In the genomic region with DNA sequence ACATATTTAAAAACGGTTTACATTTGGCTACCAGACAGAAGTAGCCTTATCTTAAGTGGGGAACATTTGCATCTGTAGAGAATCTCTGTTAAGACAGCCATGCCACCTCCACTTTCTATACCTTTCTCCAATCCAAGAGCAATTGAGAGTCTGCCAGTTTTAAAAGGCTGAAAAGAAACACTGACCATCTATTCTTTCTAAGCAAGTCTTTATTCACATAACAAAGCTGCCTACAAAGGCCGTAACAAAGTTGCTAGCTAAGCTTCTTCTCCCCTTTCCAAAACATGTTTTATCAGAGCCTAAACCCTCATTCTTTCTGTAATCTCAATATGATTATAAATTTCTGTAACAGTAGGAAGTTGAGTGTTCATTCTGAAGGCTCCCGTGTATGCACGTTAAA, we compare ENCODE assay signal across 19 cellular contexts.
DNase-seq lines count a peak whose midpoint lies in the region; ATAC-seq and TF ChIP-seq lines count a peak whose summit lies in the region.
"Had no signal": no experiment of that assay in that cellular context is flagged by ENCODE, and none has a peak within 500 bp of the region (broad histone marks: within the 10 kb centered on the region; RNA-seq: fewer than 3 reads in every experiment).

No MANE protein-coding gene starts in this region.

- H3K4me1 ChIP-seq in NT2/D1 (ENCODE audit: insufficient read depth, insufficient read length) (peaks cover 2% of the 10 kb centered on the region), ectodermal cell (ENCODE audit: control insufficient read depth, insufficient read depth, low read length) (peaks cover 13% of the 10 kb centered on the region), neuronal stem cell (ENCODE audit: control insufficient read depth in 2 of 2, insufficient read depth in 1 of 2, low read depth in 1 of 2, low read length in 2 of 2) (peaks cover 3 to 8% of the 10 kb centered on the region in 2 donors), ascending aorta (no peaks in the 10 kb centered on the region), Peyer's patch (no peaks in the 10 kb centered on the region), vagina (no peaks in the 10 kb centered on the region)
- H3K4me1 ChIP-seq: BE2C, HAP-1 had no signal

- H3K27me3 ChIP-seq in H7 (ENCODE audit: control insufficient read depth, insufficient read depth, low read length) (no peaks in the 10 kb centered on the region), NT2/D1 (ENCODE audit: insufficient read depth, insufficient read length) (no peaks in the 10 kb centered on the region), ectodermal cell (ENCODE audit: control insufficient read depth, insufficient read depth, low read length, poor library complexity, severe bottlenecking) (no peaks in the 10 kb centered on the region), neuronal stem cell (ENCODE audit: control insufficient read depth in 3 of 3, insufficient read depth in 3 of 3, low read depth in 1 of 3, low read length in 3 of 3) (no peaks in the 10 kb centered on the region), ascending aorta (no peaks in the 10 kb centered on the region), Peyer's patch (no peaks in the 10 kb centered on the region), vagina (no peaks in the 10 kb centered on the region)
- H3K27me3 ChIP-seq: BE2C had no signal

- no peak overlapping the region for H2BK5ac ChIP-seq in neuronal stem cell (ENCODE audit: low read length)

- H2BK120ac ChIP-seq in neuronal stem cell (ENCODE audit: low read depth, low read length) = no peak overlapping the region

- H3K4me2 ChIP-seq in neuronal stem cell (ENCODE audit: insufficient read depth, low read length, poor library complexity, severe bottlenecking) = no peak overlapping the region
- H3K4me2 ChIP-seq: KMS-11 had no signal

- ATAC-seq in HG03457 (IDR thresholded peaks at IDR 0.05; ENCODE audit: unreplicated experiment) = no peak

- no peak overlapping the region for H3K14ac ChIP-seq in neuronal stem cell (ENCODE audit: low read length)

- H2AK5ac ChIP-seq in neuronal stem cell (ENCODE audit: low read depth, low read length) = no peak overlapping the region

- DNase-seq in H7 (peak; percentile 0), NT2/D1 (ENCODE audit: low read depth, low spot score) (peak; percentile 60), neuronal stem cell (ENCODE audit: low spot score) (peak; percentile 39), ascending aorta (ENCODE audit: low spot score in 2 of 2) (no peak), Peyer's patch (no peak), vagina (ENCODE audit: extremely low spot score in 2 of 2) (no peak)
- DNase-seq: ACHN; BE2C; C1 segment of cervical spinal cord; CD4-positive, CD25-positive, alpha-beta regulatory T cell; CD8-positive, alpha-beta memory T cell; COR-L47; DMS 273 treated with DMSO at 0.1 percent for 48 hours; DMS53; GOT3 had no signal

- H2AFZ ChIP-seq in neuronal stem cell (ENCODE audit: low read length) = no peak overlapping the region

- H3K4ac ChIP-seq in neuronal stem cell (ENCODE audit: low read length) = no peak overlapping the region

- no peak overlapping the region for H4K8ac ChIP-seq in neuronal stem cell (ENCODE audit: low read depth, low read length)

- no peaks in the 10 kb centered on the region for H3K79me1 ChIP-seq in neuronal stem cell (ENCODE audit: low read depth, low read length)

- H3K36me3 ChIP-seq in H7 (replicated peaks; ENCODE audit: control insufficient read depth, insufficient read depth, low read length) (no peaks in the 10 kb centered on the region), NT2/D1 (ENCODE audit: insufficient read depth, insufficient read length, low read length) (no peaks in the 10 kb centered on the region), ectodermal cell (ENCODE audit: control insufficient read depth, insufficient read depth, low read length) (no peaks in the 10 kb centered on the region), neuronal stem cell (replicated peaks in 1 of 2; ENCODE audit: control insufficient read depth in 2 of 2, insufficient read depth in 2 of 2, low read length in 2 of 2) (no peaks in the 10 kb centered on the region), ascending aorta (no peaks in the 10 kb centered on the region), Peyer's patch (no peaks in the 10 kb centered on the region), vagina (no peaks in the 10 kb centered on the region)
- H3K36me3 ChIP-seq: BE2C, HAP-1 had no signal

- H3K9me3 ChIP-seq in NT2/D1 (ENCODE audit: insufficient read depth, low read length) (peaks cover 10% of the 10 kb centered on the region), ectodermal cell (ENCODE audit: control insufficient read depth, low read length) (no peaks in the 10 kb centered on the region), neuronal stem cell (replicated peaks in 1 of 2; ENCODE audit: control insufficient read depth in 2 of 2, insufficient read depth in 1 of 2, low read depth in 1 of 2, low read length in 2 of 2) (peaks cover under 1 to 2% of the 10 kb centered on the region in 2 donors), ascending aorta (no peaks in the 10 kb centered on the region), Peyer's patch (no peaks in the 10 kb centered on the region), vagina (no peaks in the 10 kb centered on the region)
- H3K9me3 ChIP-seq: BE2C, HAP-1 had no signal

- no peak overlapping the region for H3K18ac ChIP-seq in neuronal stem cell (ENCODE audit: low read length)

- H3K27ac ChIP-seq in ectodermal cell (ENCODE audit: insufficient read depth, low read depth, low read length, poor library complexity, severe bottlenecking) (peak overlapping the region; percentile 27), neuronal stem cell (replicated peaks; ENCODE audit: low read length) (no peak overlapping the region), ascending aorta (no peak overlapping the region), Peyer's patch (no peak overlapping the region), vagina (no peak overlapping the region)
- H3K27ac ChIP-seq: KMS-11 had no signal

- H3K23ac ChIP-seq in neuronal stem cell (ENCODE audit: low read depth, low read length, poor library complexity) = no peak overlapping the region

- intact Hi-C loops in ascending aorta (cut with DNase I) = no loop called here
- intact Hi-C loops in vagina (cut with DNase I) = no loop called here

- 2 to 20% methylated on average over 1 to 2 of the region's 4 CpGs for WGBS in ectodermal cell, 2 experiments
- WGBS in neuronal stem cell (ENCODE audit: extremely low coverage in 2 of 2, insufficient read length in 2 of 2, insufficient replicate concordance in 1 of 2), 2 donors = no CpG with 5 or more reads among the region's 4 CpGs

- H4K91ac ChIP-seq in neuronal stem cell (ENCODE audit: low read depth, low read length, poor library complexity) = no peak overlapping the region

- H2BK15ac ChIP-seq in neuronal stem cell (ENCODE audit: low read length) = no peak overlapping the region

- H3K9ac ChIP-seq in NT2/D1 (ENCODE audit: insufficient read length, low read depth) (no peak overlapping the region), neuronal stem cell (ENCODE audit: low read depth, low read length, poor library complexity) (no peak overlapping the region)
- H3K9ac ChIP-seq: KMS-11 had no signal

- no peak overlapping the region for H2BK12ac ChIP-seq in neuronal stem cell (ENCODE audit: low read length)

- TF ChIP-seq POLR2A in Peyer's patch (IDR thresholded peaks at IDR 0.05) (no peak), vagina (IDR thresholded peaks at IDR 0.05) (no peak)

- TF ChIP-seq CTCF in ascending aorta (IDR thresholded peaks at IDR 0.05) (no peak), Peyer's patch (IDR thresholded peaks at IDR 0.05) (no peak), vagina (IDR thresholded peaks at IDR 0.05) (no peak)

- no peak overlapping the region for H3K4me3 ChIP-seq in H7 (ENCODE audit: insufficient read depth, low read depth, low read length)
- no peak overlapping the region for H3K4me3 ChIP-seq in NT2/D1 (ENCODE audit: insufficient read length, low read depth)
- H3K4me3 ChIP-seq in ectodermal cell (ENCODE audit: insufficient read depth, low read depth, low read length) = no peak overlapping the region
- no peak overlapping the region for H3K4me3 ChIP-seq in neuronal stem cell (ENCODE audit: low read length in 2 of 2)
- no peak overlapping the region for H3K4me3 ChIP-seq in ascending aorta
- H3K4me3 ChIP-seq in Peyer's patch = no peak overlapping the region
- H3K4me3 ChIP-seq in vagina = no peak overlapping the region
- H3K4me3 ChIP-seq: HAP-1 had no signal

Comparison
In these comparisons a context has a peak if more than half of its experiments do, and no peak if none do; other contexts are left out.
1. DNase-seq: peak in H7 (single experiment), NT2/D1 (single experiment) and neuronal stem cell (single experiment); none in ascending aorta (0 of 2), Peyer's patch (0 of 3) and vagina (0 of 2).